ENCODE assay signal across 28 cellular contexts in genomic region chr3:22414239-22414638, GRCh38.
"Had no signal": no experiment of that assay in that cellular context is flagged by ENCODE, and none has a peak within 500 bp of the region (broad histone marks: within the 10 kb centered on the region; RNA-seq: fewer than 3 reads in every experiment).

No MANE protein-coding gene starts in this region.

- H3K27me3 Mint-ChIP-seq: naive thymus-derived CD8-positive, alpha-beta T cell; natural killer cell treated with Interleukin-12 subunit alpha and Interleukin-12 subunit beta and Interleukin-15 and Interleukin-18, amount 100 ng/mL, for 72 hours; progenitor cell of endocrine pancreas; stimulated activated naive B cell treated with anti-CD40 and anti-IgM and Interleukin-4, amounts not matched to agents 10 μg/mL and 1 μg/mL and 100 μg/mL, for 72 hours; stimulated activated naive CD8-positive, alpha-beta T cell treated with anti-CD3 and anti-CD28 coated beads, Interleukin-15, Interleukin-2, amounts not matched to agents 100 ng/mL and 50 ng/mL, for 24 hours had no signal

- H2AFZ ChIP-seq: parathyroid adenoma had no signal

- ATAC-seq: naive thymus-derived CD8-positive, alpha-beta T cell; natural killer cell treated with Interleukin-12 subunit alpha and Interleukin-12 subunit beta and Interleukin-15 and Interleukin-18, amount 100 ng/mL, for 72 hours; psoas muscle; right cardiac atrium; right lobe of liver; stimulated activated effector memory CD8-positive, alpha-beta T cell treated with anti-CD3 and anti-CD28 coated beads, Interleukin-12 subunit alpha, Interleukin-12 subunit beta, amount 100 ng/mL, for 72 hours; stimulated activated naive B cell treated with anti-CD40 and anti-IgM and Interleukin-4, amounts not matched to agents 10 μg/mL and 1 μg/mL and 100 μg/mL, for 72 hours had no signal

- H3K9me3 ChIP-seq: psoas muscle, right lobe of liver, sigmoid colon, thoracic aorta, thyroid gland, tibial nerve, upper lobe of left lung, vagina had no signal

- H3K36me3 Mint-ChIP-seq: naive thymus-derived CD8-positive, alpha-beta T cell; stimulated activated effector memory CD8-positive, alpha-beta T cell treated with anti-CD3 and anti-CD28 coated beads, Interleukin-12 subunit alpha, Interleukin-12 subunit beta, amount 100 ng/mL, for 72 hours; stimulated activated naive B cell treated with anti-CD40 and anti-IgM and Interleukin-4, amounts not matched to agents 10 μg/mL and 1 μg/mL and 100 μg/mL, for 72 hours had no signal

- H3K4me3 Mint-ChIP-seq: naive thymus-derived CD8-positive, alpha-beta T cell; natural killer cell treated with Interleukin-12 subunit alpha and Interleukin-12 subunit beta and Interleukin-15 and Interleukin-18, amount 100 ng/mL, for 72 hours; nephron progenitor cell; neural crest cell; stimulated activated effector memory CD8-positive, alpha-beta T cell treated with anti-CD3 and anti-CD28 coated beads, Interleukin-12 subunit alpha, Interleukin-12 subunit beta, amount 100 ng/mL, for 72 hours; stimulated activated naive B cell treated with anti-CD40 and anti-IgM and Interleukin-4, amounts not matched to agents 10 μg/mL and 1 μg/mL and 100 μg/mL, for 72 hours; stimulated activated naive CD8-positive, alpha-beta T cell treated with anti-CD3 and anti-CD28 coated beads, Interleukin-15, Interleukin-2, amounts not matched to agents 100 ng/mL and 50 ng/mL, for 24 hours had no signal

- H3K9ac ChIP-seq: parathyroid adenoma had no signal

- H3K27me3 ChIP-seq: neutrophil, right lobe of liver, sigmoid colon, stomach, thyroid gland, tibial nerve, upper lobe of left lung, vagina had no signal

- H3K4me3 ChIP-seq: psoas muscle, right lobe of liver, sigmoid colon, stomach, thoracic aorta, thyroid gland, tibial nerve, upper lobe of left lung, vagina had no signal

- H3K4me1 Mint-ChIP-seq: naive thymus-derived CD8-positive, alpha-beta T cell; nephron progenitor cell; stimulated activated effector memory CD8-positive, alpha-beta T cell treated with anti-CD3 and anti-CD28 coated beads, Interleukin-12 subunit alpha, Interleukin-12 subunit beta, amount 100 ng/mL, for 72 hours; stimulated activated naive B cell treated with anti-CD40 and anti-IgM and Interleukin-4, amounts not matched to agents 10 μg/mL and 1 μg/mL and 100 μg/mL, for 72 hours had no signal

- H3K79me2 ChIP-seq: parathyroid adenoma had no signal

- H3K27ac ChIP-seq: neutrophil, parathyroid adenoma, psoas muscle, right lobe of liver, sigmoid colon, stomach, thoracic aorta, thyroid gland, tibial nerve, upper lobe of left lung, vagina had no signal

- H3K36me3 ChIP-seq: neutrophil, right lobe of liver, sigmoid colon, stomach, thoracic aorta, thyroid gland, tibial nerve, upper lobe of left lung, vagina had no signal

- H3K27ac Mint-ChIP-seq: naive thymus-derived CD8-positive, alpha-beta T cell; natural killer cell treated with Interleukin-12 subunit alpha and Interleukin-12 subunit beta and Interleukin-15 and Interleukin-18, amount 100 ng/mL, for 72 hours; nephron progenitor cell; progenitor cell of endocrine pancreas; stimulated activated effector memory CD8-positive, alpha-beta T cell treated with anti-CD3 and anti-CD28 coated beads, Interleukin-12 subunit alpha, Interleukin-12 subunit beta, amount 100 ng/mL, for 72 hours; stimulated activated naive B cell treated with anti-CD40 and anti-IgM and Interleukin-4, amounts not matched to agents 10 μg/mL and 1 μg/mL and 100 μg/mL, for 72 hours; stimulated activated naive CD8-positive, alpha-beta T cell treated with anti-CD3 and anti-CD28 coated beads, Interleukin-15, Interleukin-2, amounts not matched to agents 100 ng/mL and 50 ng/mL, for 24 hours had no signal

- DNase-seq: naive thymus-derived CD8-positive, alpha-beta T cell; nephron progenitor cell; nucleus accumbens; psoas muscle; right cardiac atrium; right lobe of liver; sigmoid colon; small intestine; stimulated activated CD4-positive, alpha-beta T cell treated with anti-CD3 and anti-CD28 coated beads, Interleukin-15, amount 100 ng/mL, for 24 hours; stimulated activated CD4-positive, alpha-beta T cell treated with anti-CD3 and anti-CD28 coated beads, Interleukin-2, amount 100 ng/mL, for 24 hours; stimulated activated CD4-positive, alpha-beta T cell treated with anti-CD3 and anti-CD28 coated beads, Interleukin-2, amount 100 ng/mL, for 48 hours; stimulated activated CD4-positive, alpha-beta T cell treated with anti-CD3 and anti-CD28 coated beads, Interleukin-4, amount 100 ng/mL, for 24 hours; stimulated activated naive B cell treated with anti-CD40 and anti-IgM and Interleukin-4, amounts not matched to agents 10 μg/mL and 1 μg/mL and 100 μg/mL, for 72 hours; stimulated activated naive CD4-positive, alpha-beta T cell treated with Interleukin-2 at 50 U/mL for 16 hours; stomach; thyroid gland; trophoblast cell; upper lobe of left lung had no signal

- H3K4me1 ChIP-seq: parathyroid adenoma, psoas muscle, right lobe of liver, sigmoid colon, stomach, thyroid gland, tibial nerve, upper lobe of left lung, vagina had no signal
